Comparison of ENCODE assay signal across 10 cellular contexts in genomic region chr12:42360747-42361403, GRCh38. TPM values are rescaled to one million over a fixed set of nuclear protein-coding genes. Genes with fewer than 3 reads are reported as not detected.
DNase-seq lines count a peak whose midpoint lies in the region; ATAC-seq, FAIRE-seq and TF ChIP-seq lines count a peak whose summit lies in the region.
"Had no signal": no experiment of that assay in that cellular context is flagged by ENCODE, and none has a peak within 500 bp of the region (broad histone marks: within the 10 kb centered on the region; RNA-seq: fewer than 3 reads in every experiment).

No MANE protein-coding gene starts in this region.

- peaks cover 0 to 24% (median 0%) of the 10 kb centered on the region in 9 donors for H3K36me3 ChIP-seq in heart right ventricle

- POLR2A ChIA-PET in activated CD8-positive, alpha-beta T cell treated with anti-CD3 and anti-CD28 coated beads, Interleukin-2, amount 10 ng/mL, durations not matched to agents 7 days and 5 days (lab: Charles Lee) = no interaction called here

- no peak overlapping the region for H3K4me3 ChIP-seq in heart right ventricle

- H3K27ac Mint-ChIP-seq in activated CD8-positive, alpha-beta T cell treated with anti-CD3 and anti-CD28 coated beads, Interleukin-2, amount 10 ng/mL, durations not matched to agents 7 days and 5 days = peak overlapping the region; percentile 48

- H3K4me1 Mint-ChIP-seq in activated CD8-positive, alpha-beta T cell treated with anti-CD3 and anti-CD28 coated beads, Interleukin-2, amount 10 ng/mL, durations not matched to agents 7 days and 5 days (ENCODE audit: low read depth) = peaks cover 20% of the 10 kb centered on the region

- TF ChIP-seq CTCF in GM13976 (IDR thresholded peaks at IDR 0.05; ENCODE audit: borderline replicate concordance, control extremely low read depth, extremely low read depth, insufficient read depth, missing control alignments) (no peak), heart right ventricle (IDR thresholded peaks at IDR 0.05) (no peak)

- H3K27ac ChIP-seq in heart right ventricle = no peak overlapping the region

- peak; percentile 37 for DNase-seq in GM13976 (ENCODE audit: low spot score)
- no peak for DNase-seq in activated CD8-positive, alpha-beta T cell treated with anti-CD3 and anti-CD28 coated beads, Interleukin-2, amount 10 ng/mL, durations not matched to agents 7 days and 5 days
- DNase-seq in heart right ventricle = no peak
- no peak for DNase-seq in ureter (ENCODE audit: low spot score)
- no peak for DNase-seq in RCC 7860 (ENCODE audit: low spot score)
- DNase-seq: NCI-H226; stimulated activated naive CD4-positive, alpha-beta T cell had no signal

- H3K27me3 ChIP-seq in heart right ventricle = no peaks in the 10 kb centered on the region

- CTCF ChIA-PET in activated CD8-positive, alpha-beta T cell treated with anti-CD3 and anti-CD28 coated beads, Interleukin-2, amount 10 ng/mL, durations not matched to agents 7 days and 5 days (lab: Charles Lee) = interaction anchor here (1.0 to 3.1 kb wide), 2 partner anchors 8 to 11 kb away, joined by 3 to 19 read pairs; no protein-coding TSS in a partner anchor

- intact Hi-C loops in heart right ventricle (cut with DNase I) = no loop called here

- no peak for FAIRE-seq in RCC 7860 (lab: Jason Lieb, UNC)

- no peaks in the 10 kb centered on the region for H3K27me3 Mint-ChIP-seq in activated CD8-positive, alpha-beta T cell treated with anti-CD3 and anti-CD28 coated beads, Interleukin-2, amount 10 ng/mL, durations not matched to agents 7 days and 5 days (ENCODE audit: low read depth)

- in situ Hi-C loops in GM13976 (cut with MboI; ENCODE audit: low sequenced_read_pairs, unreplicated experiment) = no loop called here

- H3K4me3 Mint-ChIP-seq in activated CD8-positive, alpha-beta T cell treated with anti-CD3 and anti-CD28 coated beads, Interleukin-2, amount 10 ng/mL, durations not matched to agents 7 days and 5 days = no peak overlapping the region

- no peaks in the 10 kb centered on the region for H3K9me3 Mint-ChIP-seq in activated CD8-positive, alpha-beta T cell treated with anti-CD3 and anti-CD28 coated beads, Interleukin-2, amount 10 ng/mL, durations not matched to agents 7 days and 5 days (ENCODE audit: insufficient read depth)

- peaks cover 40% of the 10 kb centered on the region for H3K36me3 Mint-ChIP-seq in activated CD8-positive, alpha-beta T cell treated with anti-CD3 and anti-CD28 coated beads, Interleukin-2, amount 10 ng/mL, durations not matched to agents 7 days and 5 days (ENCODE audit: low read depth)

- H3K4me1 ChIP-seq in heart right ventricle = peaks cover 0 to 13% (median 3%) of the 10 kb centered on the region in 9 donors

- no peaks in the 10 kb centered on the region for H3K9me3 ChIP-seq in heart right ventricle

- peak; percentile 65 for ATAC-seq in GM19463 (IDR thresholded peaks at IDR 0.05; ENCODE audit: unreplicated experiment)
- peak; percentile 83 for ATAC-seq in HG03097 (IDR thresholded peaks at IDR 0.05; ENCODE audit: low FRiP score, unreplicated experiment)
- no peak for ATAC-seq in activated CD8-positive, alpha-beta T cell treated with anti-CD3 and anti-CD28 coated beads, Interleukin-2, amount 10 ng/mL, durations not matched to agents 7 days and 5 days
- no peak for ATAC-seq in heart right ventricle
- no peak for ATAC-seq in HG03025 (IDR thresholded peaks at IDR 0.05; ENCODE audit: low FRiP score, unreplicated experiment)

- WGBS in heart right ventricle, 2 donors = 91 to 98% methylated on average over 6 of the region's 6 CpGs

RNA-seq across cellular contexts. Expression of gene PPHLN1, which starts 34.9 kb away (rescaled TPM):
- 10 to 100 TPM; 76.9 to 79.3 TPM for total RNA-seq in activated CD8-positive, alpha-beta T cell treated with anti-CD3 and anti-CD28 coated beads, Interleukin-2, amount 10 ng/mL, durations not matched to agents 7 days and 5 days
- total RNA-seq in heart right ventricle (10 to 100 TPM; 28.2 to 41.8 (median 34.8) TPM), ureter (70.6 TPM)
- 10 to 100 TPM; 15.4 to 25.8 TPM for polyA plus RNA-seq in heart right ventricle

RNA-seq across cellular contexts. Expression of gene ZCRB1, which starts 35.0 kb away (rescaled TPM):
- 10 to 100 TPM; 46.6 to 51.1 TPM for total RNA-seq in activated CD8-positive, alpha-beta T cell treated with anti-CD3 and anti-CD28 coated beads, Interleukin-2, amount 10 ng/mL, durations not matched to agents 7 days and 5 days
- 10 to 100 TPM; 51.0 to 69.6 (median 58.6) TPM for total RNA-seq in heart right ventricle
- 10 to 100 TPM; 26.1 to 79.2 TPM for polyA plus RNA-seq in heart right ventricle
- total RNA-seq in ureter = 59.6 TPM

Comparison
In these comparisons a context has a peak if more than half of its experiments do, and no peak if none do; other contexts are left out.
1. ATAC-seq: peak in GM19463 (single experiment) and HG03097 (single experiment); none in activated CD8-positive, alpha-beta T cell treated with anti-CD3 and anti-CD28 coated beads, Interleukin-2, amount 10 ng/mL, durations not matched to agents 7 days and 5 days (single experiment), heart right ventricle (0 of 8) and HG03025 (single experiment).